ENCODE assay signal across 18 cellular contexts in genomic region chr16:1554826-1555445, GRCh38. TPM values are rescaled to one million over a fixed set of nuclear protein-coding genes. Genes with fewer than 3 reads are reported as not detected.
A peak's percentile ranks its signal among the peaks of the same experiment; 100 is the strongest.
DNase-seq lines count a peak whose midpoint lies in the region; ATAC-seq and TF ChIP-seq lines count a peak whose summit lies in the region.
"Had no signal": no experiment of that assay in that cellular context is flagged by ENCODE, and none has a peak within 500 bp of the region (broad histone marks: within the 10 kb centered on the region; RNA-seq: fewer than 3 reads in every experiment).

No MANE protein-coding gene starts in this region.

- WGBS in trophoblast cell (ENCODE audit: extremely low coverage, insufficient coverage, insufficient read length): no CpG with 5 or more reads among the region's 34 CpGs

- H4K91ac ChIP-seq in trophoblast cell (ENCODE audit: low read depth, low read length): no peak overlapping the region

- no peaks in the 10 kb centered on the region for H3K79me1 ChIP-seq in trophoblast cell (ENCODE audit: low read length)

- no peak overlapping the region for H2BK120ac ChIP-seq in trophoblast cell (ENCODE audit: insufficient read depth, low read length, poor library complexity)

- H3K4me2 ChIP-seq in trophoblast cell (ENCODE audit: low read length) (no peak overlapping the region), MM.1S (ENCODE audit: low read depth, low read length) (no peak overlapping the region)
- H3K4me2 ChIP-seq: BLaER1 treated with 17β-estradiol and CSF1 and Interleukin-3, amounts not matched to agents 10 nM and 100 nM; GM23338 had no signal

- intact Hi-C loops in Right ventricle myocardium inferior (cut with DNase I): no loop called here
- intact Hi-C loops in left ventricle myocardium inferior (cut with micrococcal nuclease): no loop called here
- intact Hi-C loops in CD4-positive, alpha-beta T cell (cut with DNase I, micrococcal nuclease): no loop called here

- POLR2A ChIA-PET in CD4-positive, alpha-beta T cell (lab: Charles Lee): no interaction called here

- no peaks in the 10 kb centered on the region for H3K9me3 ChIP-seq in left ventricle myocardium inferior (replicated peaks)
- H3K9me3 ChIP-seq in CD4-positive, alpha-beta T cell (ENCODE audit: control insufficient read depth, low read length): no peaks in the 10 kb centered on the region
- no peaks in the 10 kb centered on the region for H3K9me3 ChIP-seq in T-helper 17 cell (ENCODE audit: control insufficient read depth, low read length, poor library complexity, severe bottlenecking)
- peaks cover 3% of the 10 kb centered on the region for H3K9me3 ChIP-seq in trophoblast cell (ENCODE audit: insufficient read depth, low read depth, low read length)
- no peaks in the 10 kb centered on the region for H3K9me3 ChIP-seq in MM.1S (replicated peaks; ENCODE audit: insufficient read depth, low read length)
- H3K9me3 ChIP-seq: BLaER1 treated with 17β-estradiol and CSF1 and Interleukin-3, amounts not matched to agents 10 nM and 100 nM; Caco-2 had no signal

- no peak overlapping the region for H2BK5ac ChIP-seq in trophoblast cell (ENCODE audit: low read depth, low read length, poor library complexity)

- peaks cover 50% of the 10 kb centered on the region for H3K4me1 Mint-ChIP-seq in CD4-positive, alpha-beta T cell (ENCODE audit: low read depth)
- peaks cover 25% of the 10 kb centered on the region for H3K4me1 Mint-ChIP-seq in T-helper 17 cell

- H3K4me3 Mint-ChIP-seq in CD4-positive, alpha-beta T cell: no peak overlapping the region
- H3K4me3 Mint-ChIP-seq in T-helper 17 cell: no peak overlapping the region
- H3K4me3 Mint-ChIP-seq: CD8-positive, alpha-beta memory T cell; GM23338; IgD-negative memory B cell had no signal

- peak overlapping the region; percentile 63 for H3K27ac Mint-ChIP-seq in CD4-positive, alpha-beta T cell
- H3K27ac Mint-ChIP-seq in T-helper 17 cell: peak overlapping the region; percentile 29
- H3K27ac Mint-ChIP-seq: GM23338 had no signal

- H4K20me1 ChIP-seq in MM.1S (ENCODE audit: insufficient read depth, low read length): no peaks in the 10 kb centered on the region

- H3K23ac ChIP-seq in trophoblast cell (ENCODE audit: low read length): no peak overlapping the region

- no peak overlapping the region for H3K18ac ChIP-seq in trophoblast cell (ENCODE audit: low read length)

- CTCF ChIA-PET in CD4-positive, alpha-beta T cell (lab: Charles Lee): no interaction called here

- no peak overlapping the region for H2BK12ac ChIP-seq in trophoblast cell (ENCODE audit: low read length)

- no peak overlapping the region for H4K8ac ChIP-seq in trophoblast cell (ENCODE audit: low read depth, low read length)

- H3K36me3 ChIP-seq in left ventricle myocardium inferior (peaks cover 73% of the 10 kb centered on the region), trophoblast cell (ENCODE audit: control insufficient read depth in 1 of 2, insufficient read depth in 2 of 2, low read length in 2 of 2) (peaks cover 32 to 48% of the 10 kb centered on the region in 2 experiments), MM.1S (replicated peaks; ENCODE audit: insufficient read depth, low read length) (no peaks in the 10 kb centered on the region)

- ATAC-seq in Right ventricle myocardium inferior (no peak), T-helper 17 cell (no peak)
- ATAC-seq in CD4-positive, alpha-beta T cell (ENCODE audit: poor library complexity): no peak
- ATAC-seq: GM23338, HepG2 had no signal

- H3K4me3 ChIP-seq in left ventricle myocardium inferior (no peak overlapping the region), trophoblast cell (ENCODE audit: low read depth, low read length) (peak overlapping the region; percentile 54), MM.1S (ENCODE audit: low read length) (no peak overlapping the region)
- H3K4me3 ChIP-seq: BLaER1 treated with 17β-estradiol and CSF1 and Interleukin-3, amounts not matched to agents 10 nM and 100 nM; GM23338 had no signal

- no peaks in the 10 kb centered on the region for H3K9me3 Mint-ChIP-seq in CD4-positive, alpha-beta T cell
- H3K9me3 Mint-ChIP-seq: CD8-positive, alpha-beta memory T cell; GM23338; IgD-negative memory B cell had no signal

- no peak for TF ChIP-seq CTCF in left ventricle myocardium inferior (IDR thresholded peaks at IDR 0.05; ENCODE audit: borderline replicate concordance)
- TF ChIP-seq CTCF in CD4-positive, alpha-beta T cell (IDR thresholded peaks at IDR 0.05): no peak
- no peak for TF ChIP-seq CTCF in MM.1S (IDR thresholded peaks at IDR 0.05; ENCODE audit: low read length)

- H3K4ac ChIP-seq in trophoblast cell (ENCODE audit: low read depth, low read length): no peak overlapping the region

- H4K12ac ChIP-seq in trophoblast cell (ENCODE audit: low read depth, low read length): no peak overlapping the region

- H3K27me3 Mint-ChIP-seq in CD4-positive, alpha-beta T cell: no peaks in the 10 kb centered on the region
- H3K27me3 Mint-ChIP-seq in T-helper 17 cell: no peaks in the 10 kb centered on the region
- H3K27me3 Mint-ChIP-seq: CD8-positive, alpha-beta memory T cell; IgD-negative memory B cell had no signal

- H2AFZ ChIP-seq in trophoblast cell (ENCODE audit: insufficient read depth, low read length, poor library complexity): no peak overlapping the region
- no peak overlapping the region for H2AFZ ChIP-seq in MM.1S (ENCODE audit: low read length)
- H2AFZ ChIP-seq: GM23338 had no signal

- H3K36me3 Mint-ChIP-seq in CD4-positive, alpha-beta T cell (ENCODE audit: low read depth): peaks cover 72% of the 10 kb centered on the region
- H3K36me3 Mint-ChIP-seq in T-helper 17 cell (ENCODE audit: low read depth): peaks cover 9% of the 10 kb centered on the region

- no peaks in the 10 kb centered on the region for H3F3A ChIP-seq in MM.1S (ENCODE audit: insufficient read depth, low read length)

- H3K79me2 ChIP-seq in trophoblast cell (ENCODE audit: control insufficient read depth, insufficient read depth, low read length, poor library complexity) (no peaks in the 10 kb centered on the region), MM.1S (ENCODE audit: low read length) (no peaks in the 10 kb centered on the region)

- H3K27me3 ChIP-seq in left ventricle myocardium inferior (ENCODE audit: low read depth): no peaks in the 10 kb centered on the region
- no peaks in the 10 kb centered on the region for H3K27me3 ChIP-seq in CD4-positive, alpha-beta T cell (ENCODE audit: control insufficient read depth, insufficient read depth, low read length)
- no peaks in the 10 kb centered on the region for H3K27me3 ChIP-seq in trophoblast cell (ENCODE audit: insufficient read depth, low read length)
- H3K27me3 ChIP-seq in MM.1S (replicated peaks; ENCODE audit: insufficient read depth, low read length): no peaks in the 10 kb centered on the region
- H3K27me3 ChIP-seq: BLaER1 treated with 17β-estradiol and CSF1 and Interleukin-3, amounts not matched to agents 10 nM and 100 nM had no signal

- peaks cover 57% of the 10 kb centered on the region for H3K4me1 ChIP-seq in left ventricle myocardium inferior
- H3K4me1 ChIP-seq in trophoblast cell (ENCODE audit: control insufficient read depth in 1 of 2, insufficient read depth in 2 of 2, low read length in 2 of 2): no peaks in the 10 kb centered on the region
- no peaks in the 10 kb centered on the region for H3K4me1 ChIP-seq in MM.1S (ENCODE audit: low read length)
- H3K4me1 ChIP-seq: Caco-2 had no signal

- no peak overlapping the region for H3K9ac ChIP-seq in trophoblast cell (ENCODE audit: low read length)
- H3K9ac ChIP-seq in MM.1S (ENCODE audit: low read length): no peak overlapping the region
- H3K9ac ChIP-seq: BLaER1 treated with 17β-estradiol and CSF1 and Interleukin-3, amounts not matched to agents 10 nM and 100 nM had no signal

- no peak overlapping the region for H2AK5ac ChIP-seq in trophoblast cell (ENCODE audit: low read length)

- no peak overlapping the region for H3K14ac ChIP-seq in trophoblast cell (ENCODE audit: low read length)

- no peaks in the 10 kb centered on the region for H3K9me2 ChIP-seq in MM.1S (replicated peaks; ENCODE audit: insufficient read depth, low read length)

- DNase-seq in Right ventricle myocardium inferior (ENCODE audit: missing footprints) (peak; percentile 37), left ventricle myocardium inferior (no peak), T-helper 17 cell (no peak), trophoblast cell (no peak), foreskin melanocyte (no peak), MM.1S (no peak), COLO668 (lab: John Stamatoyannopoulos, UW; ENCODE audit: unreplicated experiment) (no peak)
- no peak for DNase-seq in CD4-positive, alpha-beta T cell
- DNase-seq: 8988T; Caco-2; CD8-positive, alpha-beta memory T cell; GDM1; H7 had no signal

- no peak overlapping the region for H3K27ac ChIP-seq in left ventricle myocardium inferior (replicated peaks)
- H3K27ac ChIP-seq in CD4-positive, alpha-beta T cell (ENCODE audit: low read depth, low read length): no peak overlapping the region
- H3K27ac ChIP-seq in trophoblast cell (ENCODE audit: low read depth, low read length): no peak overlapping the region
- H3K27ac ChIP-seq in MM.1S (ENCODE audit: low read length): no peak overlapping the region
- H3K27ac ChIP-seq: BLaER1 treated with 17β-estradiol and CSF1 and Interleukin-3, amounts not matched to agents 10 nM and 100 nM had no signal

RNA-seq across cellular contexts. Expression of gene TMEM204, which starts 21.5 kb away (rescaled TPM):
- total RNA-seq in Right ventricle myocardium inferior (30.7 TPM), left ventricle myocardium inferior (27.1 TPM), T-helper 17 cell (10 to 100 TPM; 22.2 to 23.4 TPM)
- total RNA-seq in CD4-positive, alpha-beta T cell: 10 to 100 TPM; 20.5 to 22.1 TPM
- 9.6 and 10.8 TPM in 2 replicates for polyA plus RNA-seq in trophoblast cell (2013)
- total RNA-seq: A673, Caco-2, HepG2 had no signal
- polyA plus RNA-seq: HepG2 had no signal

RNA-seq across cellular contexts. Expression of gene IFT140, which starts 56.9 kb away (rescaled TPM):
- total RNA-seq in Right ventricle myocardium inferior (7.2 TPM), left ventricle myocardium inferior (7.5 TPM), T-helper 17 cell (1 to 10 TPM; 5.5 to 7.9 TPM)
- total RNA-seq in CD4-positive, alpha-beta T cell: 1 to 10 TPM; 4.3 to 5.6 TPM
- polyA plus RNA-seq in trophoblast cell (2013): 8.5 and 9.0 TPM in 2 replicates

RNA-seq across cellular contexts. Expression of gene CRAMP1, which starts 57.2 kb away (rescaled TPM):
- 9.8 TPM for total RNA-seq in Right ventricle myocardium inferior
- total RNA-seq in left ventricle myocardium inferior: 12.3 TPM
- 10 to 100 TPM; 14.1 to 15.2 TPM for total RNA-seq in CD4-positive, alpha-beta T cell
- 10 to 100 TPM; 22.8 to 28.6 TPM for total RNA-seq in T-helper 17 cell
- polyA plus RNA-seq in trophoblast cell (2013): 12.5 and 12.7 TPM in 2 replicates
